Comparison of ENCODE assay signal across 1 cellular context in genomic region chr9:95508968-95509850, GRCh38.
TF ChIP-seq lines count a peak whose summit lies in the region.

No MANE protein-coding gene starts in this region.

TF ChIP-seq in HEK293, 187 proteins besides CTCF, POLR2A, EP300 and RAD21 (continued from another document and continues in another):
- no peak for TF ChIP-seq PRDM2 (tag by site-specific recombination; IDR thresholded peaks at IDR 0.05; ENCODE audit: borderline replicate concordance)
- TF ChIP-seq SALL2 (tag by site-specific recombination; IDR thresholded peaks at IDR 0.05; ENCODE audit: borderline replicate concordance), result no peak
- TF ChIP-seq GLIS1 (tag by site-specific recombination; IDR thresholded peaks at IDR 0.05), result peak; percentile 71
- peak; percentile 44; the same call in 1 of the 2 replicates for TF ChIP-seq PRDM1 (tag by site-specific recombination; IDR thresholded peaks at IDR 0.05)
- no peak for TF ChIP-seq ZNF391 (tag by site-specific recombination; IDR thresholded peaks at IDR 0.05; ENCODE audit: borderline replicate concordance, low read depth)
- TF ChIP-seq ZNF398 (tag by site-specific recombination; IDR thresholded peaks at IDR 0.05), result peak; percentile 93
- TF ChIP-seq, protein P1, sequence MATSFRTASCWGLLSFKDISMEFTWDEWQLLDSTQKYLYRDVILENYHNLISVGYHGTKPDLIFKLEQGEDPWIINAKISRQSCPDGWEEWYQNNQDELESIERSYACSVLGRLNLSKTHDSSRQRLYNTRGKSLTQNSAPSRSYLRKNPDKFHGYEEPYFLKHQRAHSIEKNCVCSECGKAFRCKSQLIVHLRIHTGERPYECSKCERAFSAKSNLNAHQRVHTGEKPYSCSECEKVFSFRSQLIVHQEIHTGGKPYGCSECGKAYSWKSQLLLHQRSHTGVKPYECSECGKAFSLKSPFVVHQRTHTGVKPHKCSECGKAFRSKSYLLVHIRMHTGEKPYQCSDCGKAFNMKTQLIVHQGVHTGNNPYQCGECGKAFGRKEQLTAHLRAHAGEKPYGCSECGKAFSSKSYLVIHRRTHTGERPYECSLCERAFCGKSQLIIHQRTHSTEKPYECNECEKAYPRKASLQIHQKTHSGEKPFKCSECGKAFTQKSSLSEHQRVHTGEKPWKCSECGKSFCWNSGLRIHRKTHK (tag by site-specific recombination; IDR thresholded peaks at IDR 0.05), result no peak
- peak; percentile 89 for TF ChIP-seq ZNF366 (tag by site-specific recombination; conservative IDR thresholded peaks at IDR 0.05)
- TF ChIP-seq ZNF274 (IDR thresholded peaks at IDR 0.05; ENCODE audit: low read length), result no peak
- no peak for TF ChIP-seq ZNF274 (tag by site-specific recombination; IDR thresholded peaks at IDR 0.05; ENCODE audit: borderline replicate concordance)
- TF ChIP-seq SP3 (tag by site-specific recombination; IDR thresholded peaks at IDR 0.05), result no peak
- TF ChIP-seq, protein P2, sequence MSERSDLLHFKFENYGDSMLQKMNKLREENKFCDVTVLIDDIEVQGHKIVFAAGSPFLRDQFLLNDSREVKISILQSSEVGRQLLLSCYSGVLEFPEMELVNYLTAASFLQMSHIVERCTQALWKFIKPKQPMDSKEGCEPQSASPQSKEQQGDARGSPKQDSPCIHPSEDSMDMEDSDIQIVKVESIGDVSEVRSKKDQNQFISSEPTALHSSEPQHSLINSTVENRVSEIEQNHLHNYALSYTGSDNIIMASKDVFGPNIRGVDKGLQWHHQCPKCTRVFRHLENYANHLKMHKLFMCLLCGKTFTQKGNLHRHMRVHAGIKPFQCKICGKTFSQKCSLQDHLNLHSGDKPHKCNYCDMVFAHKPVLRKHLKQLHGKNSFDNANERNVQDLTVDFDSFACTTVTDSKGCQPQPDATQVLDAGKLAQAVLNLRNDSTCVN (tag by site-specific recombination; optimal IDR thresholded peaks at IDR 0.05), result peak; percentile 65
- TF ChIP-seq ZNF600 (tag by site-specific recombination; IDR thresholded peaks at IDR 0.05), result peak; percentile 70
- TF ChIP-seq ZNF792 (tag by site-specific recombination; IDR thresholded peaks at IDR 0.05), result no peak
- TF ChIP-seq, protein P3, sequence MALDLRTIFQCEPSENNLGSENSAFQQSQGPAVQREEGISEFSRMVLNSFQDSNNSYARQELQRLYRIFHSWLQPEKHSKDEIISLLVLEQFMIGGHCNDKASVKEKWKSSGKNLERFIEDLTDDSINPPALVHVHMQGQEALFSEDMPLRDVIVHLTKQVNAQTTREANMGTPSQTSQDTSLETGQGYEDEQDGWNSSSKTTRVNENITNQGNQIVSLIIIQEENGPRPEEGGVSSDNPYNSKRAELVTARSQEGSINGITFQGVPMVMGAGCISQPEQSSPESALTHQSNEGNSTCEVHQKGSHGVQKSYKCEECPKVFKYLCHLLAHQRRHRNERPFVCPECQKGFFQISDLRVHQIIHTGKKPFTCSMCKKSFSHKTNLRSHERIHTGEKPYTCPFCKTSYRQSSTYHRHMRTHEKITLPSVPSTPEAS (tag by site-specific recombination; IDR thresholded peaks at IDR 0.05), result peak; percentile 49
- TF ChIP-seq, protein P4, sequence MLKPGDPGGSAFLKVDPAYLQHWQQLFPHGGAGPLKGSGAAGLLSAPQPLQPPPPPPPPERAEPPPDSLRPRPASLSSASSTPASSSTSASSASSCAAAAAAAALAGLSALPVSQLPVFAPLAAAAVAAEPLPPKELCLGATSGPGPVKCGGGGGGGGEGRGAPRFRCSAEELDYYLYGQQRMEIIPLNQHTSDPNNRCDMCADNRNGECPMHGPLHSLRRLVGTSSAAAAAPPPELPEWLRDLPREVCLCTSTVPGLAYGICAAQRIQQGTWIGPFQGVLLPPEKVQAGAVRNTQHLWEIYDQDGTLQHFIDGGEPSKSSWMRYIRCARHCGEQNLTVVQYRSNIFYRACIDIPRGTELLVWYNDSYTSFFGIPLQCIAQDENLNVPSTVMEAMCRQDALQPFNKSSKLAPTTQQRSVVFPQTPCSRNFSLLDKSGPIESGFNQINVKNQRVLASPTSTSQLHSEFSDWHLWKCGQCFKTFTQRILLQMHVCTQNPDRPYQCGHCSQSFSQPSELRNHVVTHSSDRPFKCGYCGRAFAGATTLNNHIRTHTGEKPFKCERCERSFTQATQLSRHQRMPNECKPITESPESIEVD (tag by site-specific recombination; IDR thresholded peaks at IDR 0.05), result 0 out of 2 replicates have a peak, but pooled peaks have one; percentile 33
- 0 out of 2 replicates have a peak, but pooled peaks have one; percentile 52 for TF ChIP-seq SP7 (tag by site-specific recombination; IDR thresholded peaks at IDR 0.05)
- TF ChIP-seq, protein P5, sequence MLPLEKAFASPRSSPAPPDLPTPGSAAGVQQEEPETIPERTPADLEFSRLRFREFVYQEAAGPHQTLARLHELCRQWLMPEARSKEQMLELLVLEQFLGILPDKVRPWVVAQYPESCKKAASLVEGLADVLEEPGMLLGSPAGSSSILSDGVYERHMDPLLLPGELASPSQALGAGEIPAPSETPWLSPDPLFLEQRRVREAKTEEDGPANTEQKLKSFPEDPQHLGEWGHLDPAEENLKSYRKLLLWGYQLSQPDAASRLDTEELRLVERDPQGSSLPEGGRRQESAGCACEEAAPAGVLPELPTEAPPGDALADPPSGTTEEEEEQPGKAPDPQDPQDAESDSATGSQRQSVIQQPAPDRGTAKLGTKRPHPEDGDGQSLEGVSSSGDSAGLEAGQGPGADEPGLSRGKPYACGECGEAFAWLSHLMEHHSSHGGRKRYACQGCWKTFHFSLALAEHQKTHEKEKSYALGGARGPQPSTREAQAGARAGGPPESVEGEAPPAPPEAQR (tag by site-specific recombination; IDR thresholded peaks at IDR 0.05), result no peak
- TF ChIP-seq ZBTB20 (tag by site-specific recombination; IDR thresholded peaks at IDR 0.05), result peak; percentile 65
- TF ChIP-seq, protein P6, sequence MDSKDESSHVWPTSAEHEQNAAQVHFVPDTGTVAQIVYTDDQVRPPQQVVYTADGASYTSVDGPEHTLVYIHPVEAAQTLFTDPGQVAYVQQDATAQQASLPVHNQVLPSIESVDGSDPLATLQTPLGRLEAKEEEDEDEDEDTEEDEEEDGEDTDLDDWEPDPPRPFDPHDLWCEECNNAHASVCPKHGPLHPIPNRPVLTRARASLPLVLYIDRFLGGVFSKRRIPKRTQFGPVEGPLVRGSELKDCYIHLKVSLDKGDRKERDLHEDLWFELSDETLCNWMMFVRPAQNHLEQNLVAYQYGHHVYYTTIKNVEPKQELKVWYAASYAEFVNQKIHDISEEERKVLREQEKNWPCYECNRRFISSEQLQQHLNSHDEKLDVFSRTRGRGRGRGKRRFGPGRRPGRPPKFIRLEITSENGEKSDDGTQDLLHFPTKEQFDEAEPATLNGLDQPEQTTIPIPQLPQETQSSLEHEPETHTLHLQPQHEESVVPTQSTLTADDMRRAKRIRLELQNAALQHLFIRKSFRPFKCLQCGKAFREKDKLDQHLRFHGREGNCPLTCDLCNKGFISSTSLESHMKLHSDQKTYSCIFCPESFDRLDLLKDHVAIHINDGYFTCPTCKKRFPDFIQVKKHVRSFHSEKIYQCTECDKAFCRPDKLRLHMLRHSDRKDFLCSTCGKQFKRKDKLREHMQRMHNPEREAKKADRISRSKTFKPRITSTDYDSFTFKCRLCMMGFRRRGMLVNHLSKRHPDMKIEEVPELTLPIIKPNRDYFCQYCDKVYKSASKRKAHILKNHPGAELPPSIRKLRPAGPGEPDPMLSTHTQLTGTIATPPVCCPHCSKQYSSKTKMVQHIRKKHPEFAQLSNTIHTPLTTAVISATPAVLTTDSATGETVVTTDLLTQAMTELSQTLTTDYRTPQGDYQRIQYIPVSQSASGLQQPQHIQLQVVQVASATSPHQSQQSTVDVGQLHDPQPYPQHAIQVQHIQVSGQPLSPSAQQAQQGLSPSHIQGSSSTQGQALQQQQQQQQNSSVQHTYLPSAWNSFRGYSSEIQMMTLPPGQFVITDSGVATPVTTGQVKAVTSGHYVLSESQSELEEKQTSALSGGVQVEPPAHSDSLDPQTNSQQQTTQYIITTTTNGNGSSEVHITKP (tag by site-specific recombination; IDR thresholded peaks at IDR 0.05), result no peak
- TF ChIP-seq, protein P7, sequence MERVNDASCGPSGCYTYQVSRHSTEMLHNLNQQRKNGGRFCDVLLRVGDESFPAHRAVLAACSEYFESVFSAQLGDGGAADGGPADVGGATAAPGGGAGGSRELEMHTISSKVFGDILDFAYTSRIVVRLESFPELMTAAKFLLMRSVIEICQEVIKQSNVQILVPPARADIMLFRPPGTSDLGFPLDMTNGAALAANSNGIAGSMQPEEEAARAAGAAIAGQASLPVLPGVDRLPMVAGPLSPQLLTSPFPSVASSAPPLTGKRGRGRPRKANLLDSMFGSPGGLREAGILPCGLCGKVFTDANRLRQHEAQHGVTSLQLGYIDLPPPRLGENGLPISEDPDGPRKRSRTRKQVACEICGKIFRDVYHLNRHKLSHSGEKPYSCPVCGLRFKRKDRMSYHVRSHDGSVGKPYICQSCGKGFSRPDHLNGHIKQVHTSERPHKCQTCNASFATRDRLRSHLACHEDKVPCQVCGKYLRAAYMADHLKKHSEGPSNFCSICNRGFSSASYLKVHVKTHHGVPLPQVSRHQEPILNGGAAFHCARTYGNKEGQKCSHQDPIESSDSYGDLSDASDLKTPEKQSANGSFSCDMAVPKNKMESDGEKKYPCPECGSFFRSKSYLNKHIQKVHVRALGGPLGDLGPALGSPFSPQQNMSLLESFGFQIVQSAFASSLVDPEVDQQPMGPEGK (tag by site-specific recombination; IDR thresholded peaks at IDR 0.05), result 0 out of 2 replicates have a peak, but pooled peaks have one; percentile 28
- TF ChIP-seq OSR2 (tag by site-specific recombination; IDR thresholded peaks at IDR 0.05), result peak; percentile 49; the same call in 1 of the 2 replicates
- TF ChIP-seq SP2 (tag by site-specific recombination; IDR thresholded peaks at IDR 0.05), result peak; percentile 68
- no peak for TF ChIP-seq ZNF544 (tag by site-specific recombination; IDR thresholded peaks at IDR 0.05)
- peak; percentile 70; the same call in 1 of the 2 replicates for TF ChIP-seq ZBTB44 (tag by site-specific recombination; IDR thresholded peaks at IDR 0.05)
- no peak for TF ChIP-seq ZNF350 (tag by site-specific recombination; IDR thresholded peaks at IDR 0.05)
- peak; percentile 58 for TF ChIP-seq ZBTB17 (tag by site-specific recombination; IDR thresholded peaks at IDR 0.05)
- TF ChIP-seq ZNF704 (tag by site-specific recombination; IDR thresholded peaks at IDR 0.05), result no peak
